1 cellular context compared by ENCODE assay signal in genomic region chr6:148779142-148779562, GRCh38.
A peak's percentile ranks its signal among the peaks of the same experiment; 100 is the strongest.
TF ChIP-seq lines count a peak whose summit lies in the region.

No MANE protein-coding gene starts in this region.

TF ChIP-seq in K562, 482 proteins besides CTCF, POLR2A, EP300 and RAD21 (continued from another document):
- TF ChIP-seq DEAF1 (CRISPR knock-in tag; IDR thresholded peaks at IDR 0.05) = no peak
- no peak for TF ChIP-seq TCF7L2 (IDR thresholded peaks at IDR 0.05; ENCODE audit: low read depth, low read length)
- no peak for TF ChIP-seq DDX20 (tag; IDR thresholded peaks at IDR 0.05; ENCODE audit: low read depth)
- no peak for TF ChIP-seq THRB (CRISPR knock-in tag; conservative IDR thresholded peaks at IDR 0.05)
- TF ChIP-seq ZNF316 (IDR thresholded peaks at IDR 0.05) = peak; percentile 77
- peak; percentile 52; the same call in 1 of the 2 replicates for TF ChIP-seq C11orf30 (IDR thresholded peaks at IDR 0.05; ENCODE audit: low read depth)
- no peak for TF ChIP-seq ZNF175 (CRISPR knock-in tag; IDR thresholded peaks at IDR 0.05; ENCODE audit: low read depth)
- no peak for TF ChIP-seq L3MBTL2 (IDR thresholded peaks at IDR 0.05)
- TF ChIP-seq ZNF740 (CRISPR knock-in tag; IDR thresholded peaks at IDR 0.05) = no peak
- TF ChIP-seq ZNF740 (tag; IDR thresholded peaks at IDR 0.05) = no peak
- no peak for TF ChIP-seq ZNF224 (CRISPR knock-in tag; IDR thresholded peaks at IDR 0.05)
- no peak for TF ChIP-seq MXD1 (CRISPR knock-in tag; IDR thresholded peaks at IDR 0.05; ENCODE audit: borderline replicate concordance, poor library complexity, severe bottlenecking)
- no peak for TF ChIP-seq SMARCA4 (IDR thresholded peaks at IDR 0.05)
- no peak for TF ChIP-seq ZNF584 (CRISPR knock-in tag; IDR thresholded peaks at IDR 0.05; ENCODE audit: low read depth)
- TF ChIP-seq FOXK1 (CRISPR knock-in tag; IDR thresholded peaks at IDR 0.05; ENCODE audit: borderline replicate concordance) = no peak
- no peak for TF ChIP-seq MED1 (CRISPR knock-in tag; IDR thresholded peaks at IDR 0.05; ENCODE audit: borderline replicate concordance)
TF ChIP-seq in K562: peak in this region for 4.
